ENCODE assay signal across 11 cellular contexts in genomic region chr5:150044334-150044681, GRCh38. TPM values are rescaled to one million over a fixed set of nuclear protein-coding genes. Genes with fewer than 3 reads are reported as not detected.
DNase-seq lines count a peak whose midpoint lies in the region; ATAC-seq and TF ChIP-seq lines count a peak whose summit lies in the region.
"Had no signal": no experiment of that assay in that cellular context is flagged by ENCODE, and none has a peak within 500 bp of the region (broad histone marks: within the 10 kb centered on the region; RNA-seq: fewer than 3 reads in every experiment).

No MANE protein-coding gene starts in this region.

- H3K27me3 Mint-ChIP-seq in naive thymus-derived CD4-positive, alpha-beta T cell: no peaks in the 10 kb centered on the region
- H3K27me3 Mint-ChIP-seq: IgD-negative memory B cell; stimulated activated naive B cell treated with anti-CD40 and anti-IgM and Interleukin-4, amounts not matched to agents 10 μg/mL and 1 μg/mL and 100 μg/mL, for 72 hours had no signal

- H3K36me3 Mint-ChIP-seq in naive thymus-derived CD4-positive, alpha-beta T cell: peaks cover 15 to 79% (median 37%) of the 10 kb centered on the region in 5 donors

- peak overlapping the region in 8 of 9 donors; percentile 5 to 86 (median 52) for H3K27ac Mint-ChIP-seq in naive thymus-derived CD4-positive, alpha-beta T cell
- H3K27ac Mint-ChIP-seq: stimulated activated naive B cell treated with anti-CD40 and anti-IgM and Interleukin-4, amounts not matched to agents 10 μg/mL and 1 μg/mL and 100 μg/mL, for 72 hours had no signal

- intact Hi-C loops in naive thymus-derived CD4-positive, alpha-beta T cell (cut with micrococcal nuclease): no loop called here

- DNase-seq in EH (ENCODE audit: low read depth) (peak; percentile 80), RWPE1 (ENCODE audit: low spot score) (no peak), epithelial cell of esophagus (ENCODE audit: low read depth) (peak; percentile 49), medulla oblongata (ENCODE audit: extremely low spot score) (no peak)
- no peak for DNase-seq in naive thymus-derived CD4-positive, alpha-beta T cell
- DNase-seq: SHP77; stimulated activated naive B cell treated with anti-CD40 and anti-IgM and Interleukin-4, amounts not matched to agents 10 μg/mL and 1 μg/mL and 100 μg/mL, for 72 hours had no signal

- no peaks in the 10 kb centered on the region for H3K9me3 ChIP-seq in naive thymus-derived CD4-positive, alpha-beta T cell (ENCODE audit: control insufficient read depth in 2 of 3, low read length in 3 of 3)

- CTCF ChIA-PET in RWPE1 (lab: Yijun Ruan, JAX): interaction anchor here (1.6 kb wide), 1 partner anchor 174 kb away, joined by 4 read pairs; no protein-coding TSS in a partner anchor
- CTCF ChIA-PET in naive thymus-derived CD4-positive, alpha-beta T cell (lab: Charles Lee): interaction anchor here (0.9 kb wide), 1 partner anchor 8 kb away, joined by 5 read pairs; no protein-coding TSS in a partner anchor

- peaks cover 5 to 29% (median 9%) of the 10 kb centered on the region in 7 donors for H3K4me1 Mint-ChIP-seq in naive thymus-derived CD4-positive, alpha-beta T cell

- peaks cover 0 to 19% of the 10 kb centered on the region in 2 donors for H3K4me1 ChIP-seq in naive thymus-derived CD4-positive, alpha-beta T cell (ENCODE audit: control insufficient read depth in 2 of 2, insufficient read depth in 2 of 2, low read length in 2 of 2)

- TF ChIP-seq CTCF in RWPE1 (conservative IDR thresholded peaks at IDR 0.05; ENCODE audit: low read depth) (no peak), epithelial cell of esophagus (IDR thresholded peaks at IDR 0.05; ENCODE audit: insufficient read depth, low read depth, low read length, missing control alignments) (no peak)

- H3K4me3 Mint-ChIP-seq in naive thymus-derived CD4-positive, alpha-beta T cell: no peak overlapping the region
- H3K4me3 Mint-ChIP-seq: IgD-negative memory B cell; stimulated activated naive B cell treated with anti-CD40 and anti-IgM and Interleukin-4, amounts not matched to agents 10 μg/mL and 1 μg/mL and 100 μg/mL, for 72 hours had no signal

- no peaks in the 10 kb centered on the region for H3K9me3 Mint-ChIP-seq in naive thymus-derived CD4-positive, alpha-beta T cell
- H3K9me3 Mint-ChIP-seq: IgD-negative memory B cell; stimulated activated naive B cell treated with anti-CD40 and anti-IgM and Interleukin-4, amounts not matched to agents 10 μg/mL and 1 μg/mL and 100 μg/mL, for 72 hours had no signal

- H3K27ac ChIP-seq in RWPE1: peak overlapping the region; percentile 61; the same call in 1 of the 2 replicates
- no peak overlapping the region for H3K27ac ChIP-seq in naive thymus-derived CD4-positive, alpha-beta T cell (ENCODE audit: low read depth, low read length)

- H3K36me3 ChIP-seq in naive thymus-derived CD4-positive, alpha-beta T cell (ENCODE audit: control insufficient read depth in 2 of 3, insufficient read depth in 3 of 3, low read length in 3 of 3): peaks cover 17 to 86% (median 37%) of the 10 kb centered on the region in 3 experiments

- H3K27me3 ChIP-seq in naive thymus-derived CD4-positive, alpha-beta T cell (ENCODE audit: control insufficient read depth in 2 of 2, insufficient read depth in 2 of 2, low read length in 2 of 2): no peaks in the 10 kb centered on the region

- ATAC-seq in naive thymus-derived CD4-positive, alpha-beta T cell: peak; percentile 13
- ATAC-seq in esophagus mucosa (no peak), HG03139 (IDR thresholded peaks at IDR 0.05; ENCODE audit: unreplicated experiment) (no peak), GM18858 (IDR thresholded peaks at IDR 0.05; ENCODE audit: unreplicated experiment) (no peak)
- ATAC-seq: stimulated activated naive B cell treated with anti-CD40 and anti-IgM and Interleukin-4, amounts not matched to agents 10 μg/mL and 1 μg/mL and 100 μg/mL, for 72 hours had no signal

- H3K4me3 ChIP-seq in epithelial cell of esophagus (ENCODE audit: low read length): no peak overlapping the region
- H3K4me3 ChIP-seq in naive thymus-derived CD4-positive, alpha-beta T cell (ENCODE audit: low read length): no peak overlapping the region

- POLR2A ChIA-PET in RWPE1 (lab: Yijun Ruan, JAX; ENCODE audit: low non-redundant PET): no interaction called here
- POLR2A ChIA-PET in naive thymus-derived CD4-positive, alpha-beta T cell (lab: Charles Lee): no interaction called here

RNA-seq across cellular contexts. Expression of gene CSF1R, which starts 42.0 kb away (rescaled TPM):
- total RNA-seq in naive thymus-derived CD4-positive, alpha-beta T cell: 10 to 100 TPM in 1 of 5 experiments, 1 to 10 TPM in 3, under 1 TPM in 1; 0.36 to 92.4 (median 6.4) TPM
- under 1 TPM; 0.09 to 0.72 TPM for polyA plus RNA-seq in naive thymus-derived CD4-positive, alpha-beta T cell
- 2.7 TPM for total RNA-seq in esophagus mucosa

RNA-seq across cellular contexts. Expression of gene HMGXB3, which starts 43.8 kb away (rescaled TPM):
- total RNA-seq in naive thymus-derived CD4-positive, alpha-beta T cell: 10 to 100 TPM; 27.2 to 40.6 (median 34.5) TPM
- 10 to 100 TPM in 1 of 2 donors, 1 to 10 TPM in 1; 8.2 to 12.6 TPM for polyA plus RNA-seq in naive thymus-derived CD4-positive, alpha-beta T cell
- 13.4 TPM for total RNA-seq in esophagus mucosa

RNA-seq across cellular contexts. Expression of gene TIGD6, which starts 43.9 kb away (rescaled TPM):
- 1 to 10 TPM; 2.3 to 7.4 (median 2.8) TPM for total RNA-seq in naive thymus-derived CD4-positive, alpha-beta T cell
- polyA plus RNA-seq in naive thymus-derived CD4-positive, alpha-beta T cell: 1 to 10 TPM; 4.1 to 5.5 TPM
- total RNA-seq in esophagus mucosa: 2.6 TPM

Comparison
In these comparisons a context has a peak if more than half of its experiments do, and no peak if none do; other contexts are left out.
1. DNase-seq: peak in EH (single experiment) and epithelial cell of esophagus (single experiment); none in RWPE1 (single experiment), naive thymus-derived CD4-positive, alpha-beta T cell (0 of 9) and medulla oblongata (single experiment).